24 cellular contexts compared by ENCODE assay signal in genomic region chr10:51758366-51758765, GRCh38.
"Had no signal": no experiment of that assay in that cellular context is flagged by ENCODE, and none has a peak within 500 bp of the region (broad histone marks: within the 10 kb centered on the region; RNA-seq: fewer than 3 reads in every experiment).

No MANE protein-coding gene starts in this region.

- DNase-seq: colonic mucosa; cortex of kidney; dermis blood vessel endothelial cell; dorsolateral prefrontal cortex; effector CD4-positive, alpha-beta T cell; effector CD8-positive, alpha-beta T cell; effector memory CD4-positive, alpha-beta T cell; effector memory CD8-positive, alpha-beta T cell; endodermal cell; erythroblast; esophagus squamous epithelium; foreskin fibroblast; foreskin keratinocyte; foreskin melanocyte; gastrocnemius medialis; glutamatergic neuron; head of caudate nucleus; heart left ventricle; heart right ventricle had no signal

- H3K4me3 ChIP-seq: colonic mucosa, coronary artery, dorsolateral prefrontal cortex, esophagus muscularis mucosa, esophagus squamous epithelium, gastrocnemius medialis, gastroesophageal sphincter, heart left ventricle, heart right ventricle had no signal

- H3K36me3 ChIP-seq: colonic mucosa, esophagus muscularis mucosa, esophagus squamous epithelium, gastrocnemius medialis, gastroesophageal sphincter, heart left ventricle, heart right ventricle had no signal

- H3K9me3 ChIP-seq: colonic mucosa, esophagus muscularis mucosa, esophagus squamous epithelium, gastrocnemius medialis, gastroesophageal sphincter had no signal

- H3K27me3 ChIP-seq: colonic mucosa, dorsolateral prefrontal cortex, esophagus muscularis mucosa, esophagus squamous epithelium, foreskin keratinocyte, gastrocnemius medialis, gastroesophageal sphincter, heart left ventricle, heart right ventricle had no signal

- H3K27ac ChIP-seq: colonic mucosa, coronary artery, dorsolateral prefrontal cortex, epithelial cell of prostate, esophagus muscularis mucosa, esophagus squamous epithelium, foreskin keratinocyte, gastrocnemius medialis, gastroesophageal sphincter, heart left ventricle, heart right ventricle had no signal

- ATAC-seq: effector memory CD8-positive, alpha-beta T cell; esophagus mucosa; foreskin keratinocyte; gastrocnemius medialis; gastroesophageal sphincter had no signal

- H3K4me1 ChIP-seq: colonic mucosa, esophagus squamous epithelium, foreskin keratinocyte had no signal
